In genomic region chr5:176360894-176361436, GRCh38 we compare ENCODE assay signal across 8 cellular contexts. TPM values are rescaled to one million over a fixed set of nuclear protein-coding genes. Genes with fewer than 3 reads are reported as not detected.
DNase-seq lines count a peak whose midpoint lies in the region; ATAC-seq, FAIRE-seq and TF ChIP-seq lines count a peak whose summit lies in the region.

No MANE protein-coding gene starts in this region.

- TF ChIP-seq CTCF in PC-3 (conservative IDR thresholded peaks at IDR 0.05; ENCODE audit: low read depth, low read length) = no peak
- no peak for TF ChIP-seq CTCF in H1 (IDR thresholded peaks at IDR 0.05; ENCODE audit: control extremely low read depth in 1 of 3, insufficient read depth in 1 of 3, low read depth in 1 of 3, low read length in 3 of 3)

- ATAC-seq in activated T-cell treated with anti-CD3 and anti-CD28 coated beads, Interleukin-2, amount 50 U/mL, for 4 hours = peak in 1 of 2 donors; percentile 5
- peak; percentile 20 for ATAC-seq in PC-3
- ATAC-seq in GM18498 (IDR thresholded peaks at IDR 0.05; ENCODE audit: unreplicated experiment) = no peak
- ATAC-seq in HG03196 (IDR thresholded peaks at IDR 0.05; ENCODE audit: unreplicated experiment) = no peak

- intact Hi-C loops in PC-3 (cut with micrococcal nuclease) = loop anchor here (2.0 kb wide), 1 partner anchor 54 kb away; no protein-coding TSS in a partner anchor

- H2BK5ac ChIP-seq in H1 (ENCODE audit: low read depth, low read length) = peak overlapping the region; percentile 81

- peak overlapping the region; percentile 95 for H3K4me3 ChIP-seq in PC-3 (ENCODE audit: low read length)
- H3K4me3 ChIP-seq in H1 (ENCODE audit: extremely low read depth in 1 of 4, insufficient read depth in 2 of 4, low read depth in 3 of 4, low read length in 4 of 4) = peak overlapping the region; percentile 79 to 95 (median 92)
- H3K4me3 ChIP-seq in muscle layer of colon (ENCODE audit: low read depth in 1 of 2, low read length in 2 of 2) = peak overlapping the region; percentile 87 to 90

- peaks cover 9% of the 10 kb centered on the region; the same call in 1 of the 2 replicates for H3K36me3 ChIP-seq in PC-3 (ENCODE audit: low read depth, low read length)
- peaks cover 0 to 27% (median under 1%) of the 10 kb centered on the region in 4 experiments; a peak in 3 of 8 replicates for H3K36me3 ChIP-seq in H1 (ENCODE audit: control insufficient read depth in 2 of 4, insufficient read depth in 4 of 4, low read length in 3 of 4)
- peaks cover 18% of the 10 kb centered on the region for H3K36me3 ChIP-seq in muscle layer of colon (ENCODE audit: insufficient read depth, low read length)

- H3K9ac ChIP-seq in PC-3 (ENCODE audit: low read length) (peak overlapping the region; percentile 84), H1 (replicated peaks in 1 of 4; ENCODE audit: extremely low read depth in 1 of 4, low read depth in 3 of 4, low read length in 3 of 4) (peak overlapping the region; percentile 51 to 95 (median 82)), muscle layer of colon (ENCODE audit: low read length) (peak overlapping the region; percentile 18)

- H3K9me3 Mint-ChIP-seq in activated T-cell treated with anti-CD3 and anti-CD28 coated beads, Interleukin-2, amount 50 U/mL, for 4 hours = no peaks in the 10 kb centered on the region

- H3K14ac ChIP-seq in H1 (ENCODE audit: insufficient read length) = no peak overlapping the region

- H3K4me3 Mint-ChIP-seq in activated T-cell treated with anti-CD3 and anti-CD28 coated beads, Interleukin-2, amount 50 U/mL, for 4 hours = peak overlapping the region; percentile 97

- H3K4me2 ChIP-seq in PC-3 (ENCODE audit: low read length) (peak overlapping the region; percentile 85), H1 (ENCODE audit: insufficient read depth in 1 of 2, low read depth in 2 of 2, low read length in 2 of 2) (peak overlapping the region; percentile 68 to 79)

- H3K9me3 ChIP-seq in PC-3 (ENCODE audit: low read length) (no peaks in the 10 kb centered on the region), H1 (ENCODE audit: insufficient read depth in 2 of 2, low read depth in 1 of 2, low read length in 1 of 2) (no peaks in the 10 kb centered on the region), muscle layer of colon (ENCODE audit: low read length) (no peaks in the 10 kb centered on the region)

- H3K79me1 ChIP-seq in H1 (ENCODE audit: low read depth, low read length) = peaks cover 9% of the 10 kb centered on the region

- H2AK5ac ChIP-seq in H1 (ENCODE audit: low read depth, low read length) = no peak overlapping the region

- no peak overlapping the region for H2BK120ac ChIP-seq in H1 (replicated peaks; ENCODE audit: low read depth, low read length)

- H3K56ac ChIP-seq in H1 (replicated peaks; ENCODE audit: insufficient read length, low read depth, low read length) = peak overlapping the region; percentile 92

- H3K79me2 ChIP-seq in PC-3 (ENCODE audit: low read length) (peaks cover 49% of the 10 kb centered on the region), H1 (ENCODE audit: control insufficient read depth in 1 of 2, insufficient read depth in 2 of 2, low read length in 2 of 2) (peaks cover 5 to 38% of the 10 kb centered on the region in 2 experiments; a peak in 3 of 4 replicates)

- no peaks in the 10 kb centered on the region for H3F3A ChIP-seq in PC-3 (ENCODE audit: low read length, unreplicated experiment)

- FAIRE-seq in H1 (lab: Jason Lieb, UNC) = no peak

- TF ChIP-seq RAD21 in H1 (IDR thresholded peaks at IDR 0.05 in 1 of 2, conservative IDR thresholded peaks at IDR 0.05 in 1 of 2; ENCODE audit: low read depth in 2 of 2, low read length in 2 of 2) = no peak

- WGBS in H1 (ENCODE audit: extremely low coverage in 1 of 2, insufficient coverage in 1 of 2, insufficient read length in 1 of 2, insufficient replicate concordance in 2 of 2, low coverage in 1 of 2, low lambda C conversion rate in 2 of 2, missing lambda C conversion rate in 1 of 2), 2 experiments = 4% methylated on average over 26 of the region's 27 CpGs; no CpG with 5 or more reads in 1 of the 2 experiments

- POLR2A ChIA-PET in PC-3 (lab: Charles Lee; ENCODE audit: unreplicated experiment) (no interaction called here), H1 (lab: Charles Lee; ENCODE audit: partially characterized antibody) (interaction anchor here (1.0 to 3.6 kb wide), 12 partner anchors 9 to 184 kb away, joined by 3 to 30 read pairs (median 5); partner anchors contain the start of genes HIGD2A, NOP16 and RNF44)

- peaks cover 29% of the 10 kb centered on the region for H3K4me1 Mint-ChIP-seq in activated T-cell treated with anti-CD3 and anti-CD28 coated beads, Interleukin-2, amount 50 U/mL, for 4 hours (ENCODE audit: low read depth)

- H3K9me2 ChIP-seq in PC-3 (replicated peaks; ENCODE audit: low read length) = no peaks in the 10 kb centered on the region

- TSS peak; percentile 79 for BruUV-seq in PC-3 (replicated peaks; lab: Mats Ljungman, UMichigan)

- H3K4ac ChIP-seq in H1 (replicated peaks; ENCODE audit: insufficient read length, low read depth, low read length) = peak overlapping the region; percentile 78

- peaks cover 11% of the 10 kb centered on the region; the same call in 1 of the 2 replicates for H3K4me1 ChIP-seq in PC-3 (ENCODE audit: insufficient read depth, low read length)
- peaks cover 0 to 3% (median 0%) of the 10 kb centered on the region in 4 experiments; a peak in 4 of 7 replicates for H3K4me1 ChIP-seq in H1 (replicated peaks in 1 of 4; ENCODE audit: control insufficient read depth in 3 of 4, insufficient read depth in 4 of 4, low read length in 3 of 4)
- peaks cover 13% of the 10 kb centered on the region for H3K4me1 ChIP-seq in muscle layer of colon (ENCODE audit: insufficient read depth, low read length)

- peak overlapping the region; percentile 32; the same call in 1 of the 2 replicates for H3K18ac ChIP-seq in H1 (ENCODE audit: extremely low read depth, low read length)

- no peak overlapping the region for H3K27ac ChIP-seq in PC-3 (ENCODE audit: low read length)
- peak overlapping the region; percentile 88 for H3K27ac ChIP-seq in H1 (ENCODE audit: low read depth, low read length)
- H3K27ac ChIP-seq in muscle layer of colon (ENCODE audit: low read depth, low read length) = peak overlapping the region; percentile 77

- peak overlapping the region; percentile 68 for H4K5ac ChIP-seq in H1 (ENCODE audit: insufficient read length, low read depth, low read length)

- no peaks in the 10 kb centered on the region for H3K27me3 Mint-ChIP-seq in activated T-cell treated with anti-CD3 and anti-CD28 coated beads, Interleukin-2, amount 50 U/mL, for 4 hours (ENCODE audit: low read depth)

- TF ChIP-seq POLR2A in H1 (IDR thresholded peaks at IDR 0.05; ENCODE audit: control extremely low read depth in 1 of 2, low read depth in 2 of 2, low read length in 2 of 2) = no peak

- peak overlapping the region; percentile 96 for H4K8ac ChIP-seq in H1 (ENCODE audit: extremely low read depth, insufficient read depth, low read length)

- H2AFZ ChIP-seq in PC-3 (ENCODE audit: low read length) = peak overlapping the region; percentile 81
- H2AFZ ChIP-seq in H1 (ENCODE audit: low read length) = 0 out of 2 replicates have a peak overlapping the region, but pooled peaks have one; percentile 75

- CTCF ChIA-PET in PC-3 (lab: Charles Lee) (no interaction called here), H1 (lab: Charles Lee; ENCODE audit: partially characterized antibody) (interaction anchor here (1.1 kb wide), 1 partner anchor 13 kb away, joined by 3 read pairs; no protein-coding TSS in a partner anchor)

- H3K36me3 Mint-ChIP-seq in activated T-cell treated with anti-CD3 and anti-CD28 coated beads, Interleukin-2, amount 50 U/mL, for 4 hours (ENCODE audit: insufficient read depth) = peaks cover 6% of the 10 kb centered on the region

- H3K23ac ChIP-seq in H1 (ENCODE audit: insufficient read length) = no peak overlapping the region

- H3K23me2 ChIP-seq in H1 (ENCODE audit: low read depth, low read length) = peaks cover 14% of the 10 kb centered on the region

- TF ChIP-seq EP300 in H1 (IDR thresholded peaks at IDR 0.05; ENCODE audit: borderline replicate concordance in 1 of 2, low read depth in 2 of 2, low read length in 2 of 2) = no peak

- H4K20me1 ChIP-seq in PC-3 (ENCODE audit: low read length) = 0 out of 2 replicates have a peak, but pooled peaks cover 4% of the 10 kb centered on the region
- H4K20me1 ChIP-seq in H1 (replicated peaks in 1 of 2; ENCODE audit: control insufficient read depth in 1 of 2, insufficient read depth in 2 of 2, low read length in 2 of 2) = peaks cover 0 to 12% of the 10 kb centered on the region in 2 experiments

- H4K91ac ChIP-seq in H1 (replicated peaks; ENCODE audit: insufficient read length, low read length) = no peak overlapping the region

- DNase-seq in activated T-cell treated with anti-CD3 and anti-CD28 coated beads, Interleukin-2, amount 50 U/mL, for 4 hours = no peak
- DNase-seq in activated T-cell treated with anti-CD3 and anti-CD28 coated beads, Interleukin-2, amount 50 U/mL, for 48 hours = no peak
- DNase-seq in PC-3 (peak; percentile 10), H1 (ENCODE audit: low read depth in 1 of 2, low spot score in 2 of 2) (no peak), LoVo (ENCODE audit: low spot score) (no peak)

- no peak overlapping the region for H2BK20ac ChIP-seq in H1 (ENCODE audit: low read length)

- no peak overlapping the region for H2BK12ac ChIP-seq in H1 (ENCODE audit: low read depth, low read length)

- H2BK15ac ChIP-seq in H1 (ENCODE audit: low read length) = no peak overlapping the region

- H3K27me3 ChIP-seq in PC-3 (ENCODE audit: low read length) (no peaks in the 10 kb centered on the region), H1 (replicated peaks in 1 of 4; ENCODE audit: control insufficient read depth in 3 of 4, extremely low read depth in 1 of 4, insufficient read depth in 3 of 4, low read length in 3 of 4) (peaks cover 7 to 30% (median 24%) of the 10 kb centered on the region in 4 experiments), muscle layer of colon (ENCODE audit: control insufficient read depth in 1 of 2, insufficient read depth in 2 of 2, low read length in 2 of 2) (no peaks in the 10 kb centered on the region)

RNA-seq across cellular contexts. Expression of gene KIAA1191, which starts 0.6 kb away (rescaled TPM):
- total RNA-seq in activated T-cell treated with anti-CD3 and anti-CD28 coated beads, Interleukin-2, amount 50 U/mL, for 4 hours = 10 to 100 TPM; 33.0 to 36.2 (median 34.1) TPM
- total RNA-seq in PC-3 (2014; rRNA removed) = 69.5 and 81.1 TPM in 2 replicates
- 88.0 and 96.4 TPM in 2 replicates for total RNA-seq in H1 (2021; fragmentation: NEBNext Ultra II Directional; extraction: Animal tissue kit (Norgen Biotek cat#: 25700))
- 86.4 and 107 TPM in 2 replicates for polyA plus RNA-seq in H1 (2011; rRNA removed)
- polyA plus RNA-seq in H1 (2011; cell fraction: cytosol; rRNA removed) = 103 TPM
- 111 TPM for polyA plus RNA-seq in H1 (2011; cell fraction: nucleus; rRNA removed)
- 58.2 to 80.3 TPM (median 65.6 TPM) in 4 replicates for polyA plus RNA-seq in H1 (2012, experiment 1 of 2)
- 68.2 TPM for polyA plus RNA-seq in H1 (2012, experiment 2 of 2)
- 67.5 TPM for polyA plus RNA-seq in H1 (2013, experiment 1 of 2)
- polyA plus RNA-seq in H1 (2013, experiment 2 of 2) = 68.6 TPM
- 133 and 136 TPM in 2 replicates for polyA minus RNA-seq in H1 (2011; rRNA and poly(A)+ RNA removed)
- polyA minus RNA-seq in H1 (2011; cell fraction: cytosol; rRNA and poly(A)+ RNA removed) = 74.5 TPM
- 85.7 TPM for polyA minus RNA-seq in H1 (2011; cell fraction: nucleus; rRNA and poly(A)+ RNA removed)

RNA-seq across cellular contexts. Expression of gene ARL10, which starts 4.3 kb away (rescaled TPM):
- total RNA-seq in activated T-cell treated with anti-CD3 and anti-CD28 coated beads, Interleukin-2, amount 50 U/mL, for 4 hours = 1 to 10 TPM; 7.0 to 8.6 (median 7.9) TPM
- 0.15 and 2.6 TPM in 2 replicates for total RNA-seq in PC-3 (2014; rRNA removed)
- total RNA-seq in H1 (2021; fragmentation: NEBNext Ultra II Directional; extraction: Animal tissue kit (Norgen Biotek cat#: 25700)) = 6.7 and 7.4 TPM in 2 replicates
- polyA plus RNA-seq in H1 (2011; rRNA removed) = 3.1 and 3.6 TPM in 2 replicates
- polyA plus RNA-seq in H1 (2011; cell fraction: cytosol; rRNA removed) = 5.3 TPM
- 6.2 TPM for polyA plus RNA-seq in H1 (2011; cell fraction: nucleus; rRNA removed)
- 3.4 to 3.9 TPM (median 3.7 TPM) in 4 replicates for polyA plus RNA-seq in H1 (2012, experiment 1 of 2)
- polyA plus RNA-seq in H1 (2012, experiment 2 of 2) = 0.38 TPM
- 3.9 TPM for polyA plus RNA-seq in H1 (2013, experiment 1 of 2)
- 4.7 TPM for polyA plus RNA-seq in H1 (2013, experiment 2 of 2)
- 5.3 and 7.4 TPM in 2 replicates for polyA minus RNA-seq in H1 (2011; rRNA and poly(A)+ RNA removed)
- 5.7 TPM for polyA minus RNA-seq in H1 (2011; cell fraction: cytosol; rRNA and poly(A)+ RNA removed)
- 10.9 TPM for polyA minus RNA-seq in H1 (2011; cell fraction: nucleus; rRNA and poly(A)+ RNA removed)

RNA-seq across cellular contexts. Expression of gene NOP16, which starts 27.4 kb away (rescaled TPM):
- 100 to 1,000 TPM; 247 to 262 (median 255) TPM for total RNA-seq in activated T-cell treated with anti-CD3 and anti-CD28 coated beads, Interleukin-2, amount 50 U/mL, for 4 hours
- total RNA-seq in PC-3 (2014; rRNA removed) = 92.6 and 103 TPM in 2 replicates
- 65.2 and 65.9 TPM in 2 replicates for total RNA-seq in H1 (2021; fragmentation: NEBNext Ultra II Directional; extraction: Animal tissue kit (Norgen Biotek cat#: 25700))
- 46.9 and 49.7 TPM in 2 replicates for polyA plus RNA-seq in H1 (2011; rRNA removed)
- 89.6 TPM for polyA plus RNA-seq in H1 (2011; cell fraction: cytosol; rRNA removed)
- polyA plus RNA-seq in H1 (2011; cell fraction: nucleus; rRNA removed) = 62.6 TPM
- polyA plus RNA-seq in H1 (2012, experiment 1 of 2) = 82.9 to 108 TPM (median 85.4 TPM) in 4 replicates
- polyA plus RNA-seq in H1 (2012, experiment 2 of 2) = 39.9 TPM
- 57.2 TPM for polyA plus RNA-seq in H1 (2013, experiment 1 of 2)
- polyA plus RNA-seq in H1 (2013, experiment 2 of 2) = 59.9 TPM
- polyA minus RNA-seq in H1 (2011; rRNA and poly(A)+ RNA removed) = 21.0 and 23.8 TPM in 2 replicates
- 36.3 TPM for polyA minus RNA-seq in H1 (2011; cell fraction: cytosol; rRNA and poly(A)+ RNA removed)
- 34.0 TPM for polyA minus RNA-seq in H1 (2011; cell fraction: nucleus; rRNA and poly(A)+ RNA removed)

RNA-seq across cellular contexts. Expression of gene HIGD2A, which starts 27.6 kb away (rescaled TPM):
- total RNA-seq in activated T-cell treated with anti-CD3 and anti-CD28 coated beads, Interleukin-2, amount 50 U/mL, for 4 hours = 100 to 1,000 TPM in 1 of 3 donors, 10 to 100 TPM in 2; 87.5 to 101 (median 95.8) TPM
- 164 and 174 TPM in 2 replicates for total RNA-seq in PC-3 (2014; rRNA removed)
- total RNA-seq in H1 (2021; fragmentation: NEBNext Ultra II Directional; extraction: Animal tissue kit (Norgen Biotek cat#: 25700)) = 95.5 and 104 TPM in 2 replicates
- polyA plus RNA-seq in H1 (2011; rRNA removed) = 264 and 314 TPM in 2 replicates
- polyA plus RNA-seq in H1 (2011; cell fraction: cytosol; rRNA removed) = 196 TPM
- polyA plus RNA-seq in H1 (2011; cell fraction: nucleus; rRNA removed) = 124 TPM
- 111 to 147 TPM (median 133 TPM) in 4 replicates for polyA plus RNA-seq in H1 (2012, experiment 1 of 2)
- 246 TPM for polyA plus RNA-seq in H1 (2012, experiment 2 of 2)
- 173 TPM for polyA plus RNA-seq in H1 (2013, experiment 1 of 2)
- polyA plus RNA-seq in H1 (2013, experiment 2 of 2) = 166 TPM
- 41.8 and 42.5 TPM in 2 replicates for polyA minus RNA-seq in H1 (2011; rRNA and poly(A)+ RNA removed)
- polyA minus RNA-seq in H1 (2011; cell fraction: cytosol; rRNA and poly(A)+ RNA removed) = 61.7 TPM
- 40.2 TPM for polyA minus RNA-seq in H1 (2011; cell fraction: nucleus; rRNA and poly(A)+ RNA removed)

RNA-seq across cellular contexts. Expression of gene CLTB, which starts 55.4 kb away (rescaled TPM):
- total RNA-seq in activated T-cell treated with anti-CD3 and anti-CD28 coated beads, Interleukin-2, amount 50 U/mL, for 4 hours = 100 to 1,000 TPM; 121 to 133 (median 123) TPM
- total RNA-seq in PC-3 (2014; rRNA removed) = 354 and 460 TPM in 2 replicates
- total RNA-seq in H1 (2021; fragmentation: NEBNext Ultra II Directional; extraction: Animal tissue kit (Norgen Biotek cat#: 25700)) = 25.9 and 29.2 TPM in 2 replicates
- 34.9 and 47.7 TPM in 2 replicates for polyA plus RNA-seq in H1 (2011; rRNA removed)
- polyA plus RNA-seq in H1 (2011; cell fraction: cytosol; rRNA removed) = 41.4 TPM
- polyA plus RNA-seq in H1 (2011; cell fraction: nucleus; rRNA removed) = 28.8 TPM
- polyA plus RNA-seq in H1 (2012, experiment 1 of 2) = 22.6 to 32.6 TPM (median 26.8 TPM) in 4 replicates
- 30.9 TPM for polyA plus RNA-seq in H1 (2012, experiment 2 of 2)
- 25.5 TPM for polyA plus RNA-seq in H1 (2013, experiment 1 of 2)
- 28.5 TPM for polyA plus RNA-seq in H1 (2013, experiment 2 of 2)
- 7.8 and 8.5 TPM in 2 replicates for polyA minus RNA-seq in H1 (2011; rRNA and poly(A)+ RNA removed)
- polyA minus RNA-seq in H1 (2011; cell fraction: cytosol; rRNA and poly(A)+ RNA removed) = 19.6 TPM
- polyA minus RNA-seq in H1 (2011; cell fraction: nucleus; rRNA and poly(A)+ RNA removed) = 7.8 TPM

Comparison
In these comparisons a context has a peak if more than half of its experiments do, and no peak if none do; other contexts are left out.
1. H3K9ac ChIP-seq: peak in every context shown above with its lines; median percentile 84 in PC-3; 82 in H1; 18 in muscle layer of colon.